Comparison of ENCODE assay signal across 18 cellular contexts in genomic region chr4:113699772-113700171, GRCh38.
DNase-seq lines count a peak whose midpoint lies in the region; ATAC-seq and TF ChIP-seq lines count a peak whose summit lies in the region.
"Had no signal": no experiment of that assay in that cellular context is flagged by ENCODE, and none has a peak within 500 bp of the region (broad histone marks: within the 10 kb centered on the region; RNA-seq: fewer than 3 reads in every experiment).

No MANE protein-coding gene starts in this region.

- H3K56ac ChIP-seq in mesendoderm (ENCODE audit: low read length): no peak overlapping the region

- H3K4me3 ChIP-seq in breast epithelium: no peak overlapping the region
- H3K4me3 ChIP-seq in fibroblast of mammary gland (ENCODE audit: control insufficient read depth, low read depth, low read length): no peak overlapping the region
- no peak overlapping the region for H3K4me3 ChIP-seq in mesendoderm (ENCODE audit: low read length)
- H3K4me3 ChIP-seq: tibial nerve had no signal

- no peak overlapping the region for H3K23ac ChIP-seq in mesendoderm (ENCODE audit: low read length)

- H3K18ac ChIP-seq in mesendoderm (ENCODE audit: low read length): no peak overlapping the region

- H3K4me1 Mint-ChIP-seq in MCF 10A (ENCODE audit: insufficient read depth, unreplicated experiment): no peaks in the 10 kb centered on the region
- peaks cover 19 to 33% of the 10 kb centered on the region in 2 donors for H3K4me1 Mint-ChIP-seq in stimulated activated naive B cell treated with anti-CD40 and anti-IgM and Interleukin-4, amounts not matched to agents 10 μg/mL and 1 μg/mL and 100 μg/mL, for 72 hours

- TF ChIP-seq POLR2A in breast epithelium (IDR thresholded peaks at IDR 0.05): no peak

- no peaks in the 10 kb centered on the region for H3K79me2 ChIP-seq in mesendoderm (ENCODE audit: control insufficient read depth, insufficient read depth, low read length)

- no peaks in the 10 kb centered on the region for H3K36me3 ChIP-seq in breast epithelium
- H3K36me3 ChIP-seq in mesendoderm (ENCODE audit: control insufficient read depth, insufficient read depth, low read length): no peaks in the 10 kb centered on the region
- H3K36me3 ChIP-seq: tibial nerve had no signal

- H3K4me3 Mint-ChIP-seq in MCF 10A (ENCODE audit: unreplicated experiment): no peak overlapping the region
- H3K4me3 Mint-ChIP-seq in stimulated activated naive B cell treated with anti-CD40 and anti-IgM and Interleukin-4, amounts not matched to agents 10 μg/mL and 1 μg/mL and 100 μg/mL, for 72 hours: no peak overlapping the region
- H3K4me3 Mint-ChIP-seq: brain; nephron progenitor cell; stimulated activated effector memory CD8-positive, alpha-beta T cell treated with anti-CD3 and anti-CD28 coated beads, Interleukin-12 subunit alpha, Interleukin-12 subunit beta, amount 100 ng/mL, for 72 hours had no signal

- no peak overlapping the region for H3K4ac ChIP-seq in mesendoderm (ENCODE audit: low read depth, low read length)

- H3K4me1 ChIP-seq in breast epithelium (no peaks in the 10 kb centered on the region), mesendoderm (ENCODE audit: control insufficient read depth, low read depth, low read length) (peaks cover 4% of the 10 kb centered on the region)

- no peak overlapping the region for H3K9ac ChIP-seq in mesendoderm (ENCODE audit: low read length)

- H3K27me3 ChIP-seq in breast epithelium (no peaks in the 10 kb centered on the region), mesendoderm (ENCODE audit: insufficient read depth, low read length, poor library complexity) (no peaks in the 10 kb centered on the region)
- H3K27me3 ChIP-seq: tibial nerve had no signal

- H3K27ac Mint-ChIP-seq in MCF 10A (ENCODE audit: low read depth, unreplicated experiment): peak overlapping the region; percentile 52
- peak overlapping the region; percentile 33 for H3K27ac Mint-ChIP-seq in stimulated activated naive B cell treated with anti-CD40 and anti-IgM and Interleukin-4, amounts not matched to agents 10 μg/mL and 1 μg/mL and 100 μg/mL, for 72 hours
- H3K27ac Mint-ChIP-seq: stimulated activated effector memory CD8-positive, alpha-beta T cell treated with anti-CD3 and anti-CD28 coated beads, Interleukin-12 subunit alpha, Interleukin-12 subunit beta, amount 100 ng/mL, for 72 hours had no signal

- H3K4me2 ChIP-seq in mesendoderm (ENCODE audit: low read length): no peak overlapping the region

- no TSS peak for BruUV-seq in MCF 10A (replicated peaks; lab: Mats Ljungman, UMichigan)

- H3K27me3 Mint-ChIP-seq in MCF 10A (ENCODE audit: insufficient read depth, unreplicated experiment): no peaks in the 10 kb centered on the region
- H3K27me3 Mint-ChIP-seq in stimulated activated naive B cell treated with anti-CD40 and anti-IgM and Interleukin-4, amounts not matched to agents 10 μg/mL and 1 μg/mL and 100 μg/mL, for 72 hours: no peaks in the 10 kb centered on the region
- H3K27me3 Mint-ChIP-seq: brain had no signal

- POLR2A ChIA-PET in MCF 10A (lab: Yijun Ruan, JAX): interaction anchor here (0.6 kb wide), 1 partner anchor 23 kb away, joined by 3 read pairs; no protein-coding TSS in a partner anchor

- H4K5ac ChIP-seq in mesendoderm (ENCODE audit: low read length): no peak overlapping the region

- H3K9me3 Mint-ChIP-seq in MCF 10A (ENCODE audit: unreplicated experiment): no peaks in the 10 kb centered on the region
- peaks cover 2 to 3% of the 10 kb centered on the region in 2 donors for H3K9me3 Mint-ChIP-seq in stimulated activated naive B cell treated with anti-CD40 and anti-IgM and Interleukin-4, amounts not matched to agents 10 μg/mL and 1 μg/mL and 100 μg/mL, for 72 hours
- H3K9me3 Mint-ChIP-seq: brain; nephron progenitor cell; stimulated activated effector memory CD8-positive, alpha-beta T cell treated with anti-CD3 and anti-CD28 coated beads, Interleukin-12 subunit alpha, Interleukin-12 subunit beta, amount 100 ng/mL, for 72 hours had no signal

- no peak overlapping the region for H4K8ac ChIP-seq in mesendoderm (ENCODE audit: low read depth, low read length)

- ATAC-seq in SK-N-SH treated with all-trans-retinoic acid at 6 μM for 48 hours: peak; percentile 89
- ATAC-seq in stimulated activated naive B cell treated with anti-CD40 and anti-IgM and Interleukin-4, amounts not matched to agents 10 μg/mL and 1 μg/mL and 100 μg/mL, for 72 hours (replicated peaks): no peak

- H3K36me3 Mint-ChIP-seq in MCF 10A (ENCODE audit: insufficient read depth, unreplicated experiment): no peaks in the 10 kb centered on the region
- H3K36me3 Mint-ChIP-seq in stimulated activated naive B cell treated with anti-CD40 and anti-IgM and Interleukin-4, amounts not matched to agents 10 μg/mL and 1 μg/mL and 100 μg/mL, for 72 hours: peaks cover 7 to 21% of the 10 kb centered on the region in 2 donors

- no peaks in the 10 kb centered on the region for H3K9me3 ChIP-seq in breast epithelium
- H3K9me3 ChIP-seq: tibial nerve had no signal

- intact Hi-C loops in MCF 10A (cut with micrococcal nuclease): no loop called here
- intact Hi-C loops in breast epithelium (cut with DNase I; ENCODE audit: low total_unique reads): no loop called here

- H2BK5ac ChIP-seq in mesendoderm (ENCODE audit: low read length): no peak overlapping the region

- H2AK5ac ChIP-seq in mesendoderm (ENCODE audit: low read length): no peak overlapping the region

- H3K27ac ChIP-seq in breast epithelium: no peak overlapping the region
- no peak overlapping the region for H3K27ac ChIP-seq in mesendoderm (ENCODE audit: low read depth, low read length)
- H3K27ac ChIP-seq: tibial nerve had no signal

- no CpG with 5 or more reads among the region's 2 CpGs for WGBS in mesendoderm (ENCODE audit: extremely low coverage, insufficient coverage, low lambda C conversion rate)

- no peak for TF ChIP-seq CTCF in MCF 10A (IDR thresholded peaks at IDR 0.05; ENCODE audit: unreplicated experiment)
- no peak for TF ChIP-seq CTCF in breast epithelium (IDR thresholded peaks at IDR 0.05)
- no peak for TF ChIP-seq CTCF in fibroblast of mammary gland (conservative IDR thresholded peaks at IDR 0.05; ENCODE audit: control insufficient read depth, insufficient read depth, low read depth, low read length)

- no peak for DNase-seq in MCF 10A (ENCODE audit: unreplicated experiment)
- no peak for DNase-seq in breast epithelium (ENCODE audit: low spot score in 2 of 2)
- DNase-seq in fibroblast of mammary gland (ENCODE audit: low read depth): peak; percentile 50
- DNase-seq in stimulated activated naive B cell treated with anti-CD40 and anti-IgM and Interleukin-4, amounts not matched to agents 10 μg/mL and 1 μg/mL and 100 μg/mL, for 72 hours: no peak
- no peak for DNase-seq in central memory CD4-positive, alpha-beta T cell
- no peak for DNase-seq in mesendoderm
- no peak for DNase-seq in pons (ENCODE audit: low spot score)
- DNase-seq: activated CD4-positive, alpha-beta T cell treated with anti-CD3 and anti-CD28 coated beads for 1 hour; activated gamma-delta T cell treated with Interleukin-2 at 50 U/mL for 16 hours; DMS79; KG1; NCI-H1048; NCI-H2029; nephron progenitor cell had no signal

- CTCF ChIA-PET in MCF 10A (lab: Yijun Ruan, JAX): interaction anchor here (0.6 kb wide), 1 partner anchor 371 kb away, joined by 5 read pairs; no protein-coding TSS in a partner anchor

- H2BK120ac ChIP-seq in mesendoderm (ENCODE audit: low read depth, low read length): no peak overlapping the region

- H2BK15ac ChIP-seq in mesendoderm (replicated peaks; ENCODE audit: low read depth): no peak overlapping the region

- no peaks in the 10 kb centered on the region for H3K79me1 ChIP-seq in mesendoderm (ENCODE audit: low read length)

TF ChIP-seq in SK-N-SH treated with all-trans-retinoic acid at 6 μM for 48 hours, 23 proteins besides CTCF, POLR2A, EP300 and RAD21:
- TF ChIP-seq, protein P1, sequence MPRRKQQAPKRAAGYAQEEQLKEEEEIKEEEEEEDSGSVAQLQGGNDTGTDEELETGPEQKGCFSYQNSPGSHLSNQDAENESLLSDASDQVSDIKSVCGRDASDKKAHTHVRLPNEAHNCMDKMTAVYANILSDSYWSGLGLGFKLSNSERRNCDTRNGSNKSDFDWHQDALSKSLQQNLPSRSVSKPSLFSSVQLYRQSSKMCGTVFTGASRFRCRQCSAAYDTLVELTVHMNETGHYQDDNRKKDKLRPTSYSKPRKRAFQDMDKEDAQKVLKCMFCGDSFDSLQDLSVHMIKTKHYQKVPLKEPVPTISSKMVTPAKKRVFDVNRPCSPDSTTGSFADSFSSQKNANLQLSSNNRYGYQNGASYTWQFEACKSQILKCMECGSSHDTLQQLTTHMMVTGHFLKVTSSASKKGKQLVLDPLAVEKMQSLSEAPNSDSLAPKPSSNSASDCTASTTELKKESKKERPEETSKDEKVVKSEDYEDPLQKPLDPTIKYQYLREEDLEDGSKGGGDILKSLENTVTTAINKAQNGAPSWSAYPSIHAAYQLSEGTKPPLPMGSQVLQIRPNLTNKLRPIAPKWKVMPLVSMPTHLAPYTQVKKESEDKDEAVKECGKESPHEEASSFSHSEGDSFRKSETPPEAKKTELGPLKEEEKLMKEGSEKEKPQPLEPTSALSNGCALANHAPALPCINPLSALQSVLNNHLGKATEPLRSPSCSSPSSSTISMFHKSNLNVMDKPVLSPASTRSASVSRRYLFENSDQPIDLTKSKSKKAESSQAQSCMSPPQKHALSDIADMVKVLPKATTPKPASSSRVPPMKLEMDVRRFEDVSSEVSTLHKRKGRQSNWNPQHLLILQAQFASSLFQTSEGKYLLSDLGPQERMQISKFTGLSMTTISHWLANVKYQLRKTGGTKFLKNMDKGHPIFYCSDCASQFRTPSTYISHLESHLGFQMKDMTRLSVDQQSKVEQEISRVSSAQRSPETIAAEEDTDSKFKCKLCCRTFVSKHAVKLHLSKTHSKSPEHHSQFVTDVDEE (CRISPR knock-in tag; IDR thresholded peaks at IDR 0.05): no peak
- TF ChIP-seq ISL1 (CRISPR knock-in tag; IDR thresholded peaks at IDR 0.05): peak; percentile 77
